ENCODE assay signal across 17 cellular contexts in genomic region chr17:57391076-57391825, GRCh38.
DNase-seq lines count a peak whose midpoint lies in the region; ATAC-seq lines count a peak whose summit lies in the region.
"Had no signal": no experiment of that assay in that cellular context is flagged by ENCODE, and none has a peak within 500 bp of the region (broad histone marks: within the 10 kb centered on the region; RNA-seq: fewer than 3 reads in every experiment).

No MANE protein-coding gene starts in this region.

- H3K4me3 Mint-ChIP-seq in stimulated activated naive CD8-positive, alpha-beta T cell treated with anti-CD3 and anti-CD28 coated beads, Interleukin-15, amount 100 ng/mL, for 72 hours = no peak overlapping the region
- H3K4me3 Mint-ChIP-seq: CD4-positive, alpha-beta T cell had no signal

- H3K27me3 Mint-ChIP-seq in stimulated activated naive CD8-positive, alpha-beta T cell treated with anti-CD3 and anti-CD28 coated beads, Interleukin-15, amount 100 ng/mL, for 72 hours = no peaks in the 10 kb centered on the region
- H3K27me3 Mint-ChIP-seq: CD4-positive, alpha-beta T cell had no signal

- peaks cover 11% of the 10 kb centered on the region for H3K4me1 Mint-ChIP-seq in stimulated activated naive CD8-positive, alpha-beta T cell treated with anti-CD3 and anti-CD28 coated beads, Interleukin-15, amount 100 ng/mL, for 72 hours

- DNase-seq in NCI-H146 treated with DMSO at 0.1 percent for 48 hours (lab: John Stamatoyannopoulos, UW; ENCODE audit: unreplicated experiment) (peak; percentile 20), NCI-H146 (lab: John Stamatoyannopoulos, UW) (no peak), islet precursor cell (peak; percentile 79), putamen (ENCODE audit: low spot score) (no peak), mesenteric fat pad (ENCODE audit: low spot score) (no peak)
- DNase-seq in stimulated activated naive CD8-positive, alpha-beta T cell treated with anti-CD3 and anti-CD28 coated beads, Interleukin-15, Interleukin-2, amounts not matched to agents 100 U/mL and 50 U/mL, for 24 hours = no peak
- DNase-seq in stimulated activated naive CD8-positive, alpha-beta T cell treated with anti-CD3 and anti-CD28 coated beads, Interleukin-15, amount 100 ng/mL, for 72 hours = no peak
- DNase-seq in activated effector memory CD4-positive, alpha-beta T cell treated with anti-CD3 and anti-CD28 coated beads, Interleukin-2, amount 50 U/mL, for 16 hours = no peak
- DNase-seq: ACHN; activated naive CD4-positive, alpha-beta T cell treated with anti-CD3 and anti-CD28 coated beads, Interleukin-2, amount 50 U/mL, for 16 hours; activated T-cell treated with anti-CD3 and anti-CD28 coated beads, Interleukin-2, amount 50 U/mL, for 1 hour; CD4-positive, alpha-beta T cell; GOT3; lower lobe of right lung; NCI-H2081 treated with DMSO at 0.1 percent for 48 hours; retina had no signal

- peak; percentile 43 for ATAC-seq in stimulated activated naive CD8-positive, alpha-beta T cell treated with anti-CD3 and anti-CD28 coated beads, Interleukin-15, Interleukin-2, amounts not matched to agents 100 U/mL and 50 U/mL, for 24 hours
- no peak for ATAC-seq in stimulated activated naive CD8-positive, alpha-beta T cell treated with anti-CD3 and anti-CD28 coated beads, Interleukin-15, amount 100 ng/mL, for 72 hours
- ATAC-seq: GM12878, lower lobe of right lung had no signal

- no peak overlapping the region for H3K27ac Mint-ChIP-seq in stimulated activated naive CD8-positive, alpha-beta T cell treated with anti-CD3 and anti-CD28 coated beads, Interleukin-15, amount 100 ng/mL, for 72 hours
- H3K27ac Mint-ChIP-seq: CD4-positive, alpha-beta T cell had no signal

- H3K9me3 Mint-ChIP-seq in stimulated activated naive CD8-positive, alpha-beta T cell treated with anti-CD3 and anti-CD28 coated beads, Interleukin-15, amount 100 ng/mL, for 72 hours = peaks cover 19 to 30% of the 10 kb centered on the region in 2 donors

Comparison
In these comparisons a context has a peak if more than half of its experiments do, and no peak if none do; other contexts are left out.
1. DNase-seq: peak in NCI-H146 treated with DMSO at 0.1 percent for 48 hours (single experiment) and islet precursor cell (single experiment); none in NCI-H146 (single experiment), stimulated activated naive CD8-positive, alpha-beta T cell treated with anti-CD3 and anti-CD28 coated beads, Interleukin-15, Interleukin-2, amounts not matched to agents 100 U/mL and 50 U/mL, for 24 hours (single experiment), stimulated activated naive CD8-positive, alpha-beta T cell treated with anti-CD3 and anti-CD28 coated beads, Interleukin-15, amount 100 ng/mL, for 72 hours (0 of 2), activated effector memory CD4-positive, alpha-beta T cell treated with anti-CD3 and anti-CD28 coated beads, Interleukin-2, amount 50 U/mL, for 16 hours (single experiment), putamen (single experiment) and mesenteric fat pad (single experiment).